ENCODE assay signal across 8 cellular contexts in genomic region chr16:3611145-3611977, GRCh38. TPM values are rescaled to one million over a fixed set of nuclear protein-coding genes. Genes with fewer than 3 reads are reported as not detected.
DNase-seq lines count a peak whose midpoint lies in the region; ATAC-seq and TF ChIP-seq lines count a peak whose summit lies in the region.

A gene with protein sequence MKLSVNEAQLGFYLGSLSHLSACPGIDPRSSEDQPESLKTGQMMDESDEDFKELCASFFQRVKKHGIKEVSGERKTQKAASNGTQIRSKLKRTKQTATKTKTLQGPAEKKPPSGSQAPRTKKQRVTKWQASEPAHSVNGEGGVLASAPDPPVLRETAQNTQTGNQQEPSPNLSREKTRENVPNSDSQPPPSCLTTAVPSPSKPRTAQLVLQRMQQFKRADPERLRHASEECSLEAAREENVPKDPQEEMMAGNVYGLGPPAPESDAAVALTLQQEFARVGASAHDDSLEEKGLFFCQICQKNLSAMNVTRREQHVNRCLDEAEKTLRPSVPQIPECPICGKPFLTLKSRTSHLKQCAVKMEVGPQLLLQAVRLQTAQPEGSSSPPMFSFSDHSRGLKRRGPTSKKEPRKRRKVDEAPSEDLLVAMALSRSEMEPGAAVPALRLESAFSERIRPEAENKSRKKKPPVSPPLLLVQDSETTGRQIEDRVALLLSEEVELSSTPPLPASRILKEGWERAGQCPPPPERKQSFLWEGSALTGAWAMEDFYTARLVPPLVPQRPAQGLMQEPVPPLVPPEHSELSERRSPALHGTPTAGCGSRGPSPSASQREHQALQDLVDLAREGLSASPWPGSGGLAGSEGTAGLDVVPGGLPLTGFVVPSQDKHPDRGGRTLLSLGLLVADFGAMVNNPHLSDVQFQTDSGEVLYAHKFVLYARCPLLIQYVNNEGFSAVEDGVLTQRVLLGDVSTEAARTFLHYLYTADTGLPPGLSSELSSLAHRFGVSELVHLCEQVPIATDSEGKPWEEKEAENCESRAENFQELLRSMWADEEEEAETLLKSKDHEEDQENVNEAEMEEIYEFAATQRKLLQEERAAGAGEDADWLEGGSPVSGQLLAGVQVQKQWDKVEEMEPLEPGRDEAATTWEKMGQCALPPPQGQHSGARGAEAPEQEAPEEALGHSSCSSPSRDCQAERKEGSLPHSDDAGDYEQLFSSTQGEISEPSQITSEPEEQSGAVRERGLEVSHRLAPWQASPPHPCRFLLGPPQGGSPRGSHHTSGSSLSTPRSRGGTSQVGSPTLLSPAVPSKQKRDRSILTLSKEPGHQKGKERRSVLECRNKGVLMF (N-terminal part only) (minus strand): TSS chr16:3611606. CDS start chr16:3608964, 2,642 bp downstream.

- in situ Hi-C loops in KBM-7 (cut with MboI; ENCODE audit: low pct_unique_long_range_greater_than_20kb, low sequenced_read_pairs): no loop called here

- peak within 1 kb of the TSS; percentile 19; the same call in 1 of the 2 replicates for H3K27ac ChIP-seq in PC-9
- peak within 1 kb of the TSS; percentile 86 to 91 for H3K27ac ChIP-seq in esophagus (ENCODE audit: low read depth in 2 of 2, low read length in 1 of 2)

- H3K4me3 ChIP-seq in PC-9 (peak within 1 kb of the TSS; percentile 95), esophagus (ENCODE audit: low read depth in 1 of 2, low read length in 2 of 2) (peak within 1 kb of the TSS; percentile 81 to 92), mucosa of stomach (ENCODE audit: low read length) (peak within 1 kb of the TSS; percentile 99)

- H2AFZ ChIP-seq in PC-9: peak within 1 kb of the TSS; percentile 99

- H3K79me2 ChIP-seq in PC-9 (ENCODE audit: low read depth): peaks cover 52% of the 10 kb centered on the region

- DNase-seq in DMS153 treated with DMSO at 0.1 percent for 48 hours (lab: John Stamatoyannopoulos, UW; ENCODE audit: unreplicated experiment) (peak; percentile 88), KBM-7 (peak; percentile 92), PC-9 (peak; percentile 68 to 96), activated T-cell treated with anti-CD3 and anti-CD28 coated beads for 48 hours (ENCODE audit: low read depth) (peak; percentile 94)
- DNase-seq in stimulated activated CD8-positive, alpha-beta memory T cell treated with anti-CD3 and anti-CD28 coated beads, Interleukin-4, amount 100 ng/mL, for 4 hours (ENCODE audit: low read depth in 2 of 2, low spot score in 1 of 2): peak; percentile 68 to 80

- H3K4me1 ChIP-seq in PC-9 (replicated peaks; ENCODE audit: insufficient read depth) (peaks cover 13% of the 10 kb centered on the region), esophagus (ENCODE audit: control insufficient read depth in 2 of 2, insufficient read depth in 2 of 2, low read length in 1 of 2) (no peaks in the 10 kb centered on the region), mucosa of stomach (ENCODE audit: control insufficient read depth, insufficient read depth, low read length) (peaks cover 18% of the 10 kb centered on the region)

- peak within 1 kb of the TSS; percentile 87 for H3K4me2 ChIP-seq in PC-9

- intact Hi-C loops in PC-9 (cut with micrococcal nuclease; ENCODE audit: unreplicated experiment): loop anchor here (2.0 kb wide), 1 partner anchor 35 kb away; no protein-coding TSS in a partner anchor

- CTCF ChIA-PET in PC-9 (lab: Charles Lee): interaction anchor here (0.6 to 1.2 kb wide), 3 partner anchors 31 to 566 kb away, joined by 3 to 4 read pairs (median 4); no protein-coding TSS in a partner anchor

- POLR2A ChIA-PET in PC-9 (lab: Charles Lee; ENCODE audit: unreplicated experiment): interaction anchor here (0.6 kb wide), 1 partner anchor 31 kb away, joined by 4 read pairs; no protein-coding TSS in a partner anchor

- H3K9me3 ChIP-seq in PC-9 (ENCODE audit: insufficient read depth, low read depth) (no peaks in the 10 kb centered on the region), esophagus (ENCODE audit: control insufficient read depth in 2 of 2, insufficient read depth in 1 of 2, low read depth in 1 of 2, low read length in 1 of 2) (no peaks in the 10 kb centered on the region), mucosa of stomach (ENCODE audit: control insufficient read depth, low read length) (no peaks in the 10 kb centered on the region)

- peak within 1 kb of the TSS; percentile 88 for H3K9ac ChIP-seq in mucosa of stomach (ENCODE audit: low read length)

- BruUV-seq in PC-9 (replicated peaks; lab: Mats Ljungman, UMichigan): no TSS peak

- no peak for TF ChIP-seq CTCF in PC-9 (conservative IDR thresholded peaks at IDR 0.05)

- no peaks in the 10 kb centered on the region for H4K20me1 ChIP-seq in PC-9 (ENCODE audit: insufficient read depth)

- WGBS in esophagus, 2 donors: 0% methylated on average over 73 to 86 of the region's 86 CpGs

- ATAC-seq in GM21723 (IDR thresholded peaks at IDR 0.05; ENCODE audit: unreplicated experiment): peak; percentile 72

- 0 out of 2 replicates have a peak, but pooled peaks cover 3% of the 10 kb centered on the region for H3K36me3 ChIP-seq in PC-9 (ENCODE audit: low read depth)
- H3K36me3 ChIP-seq in esophagus (ENCODE audit: control insufficient read depth in 2 of 2, insufficient read depth in 2 of 2, low read length in 1 of 2): peaks cover 2% of the 10 kb centered on the region in 2 donors
- H3K36me3 ChIP-seq in mucosa of stomach (ENCODE audit: control insufficient read depth, insufficient read depth, low read length): no peaks in the 10 kb centered on the region

- H3K27me3 ChIP-seq in PC-9 (ENCODE audit: insufficient read depth, low read depth) (no peaks in the 10 kb centered on the region), esophagus (ENCODE audit: control insufficient read depth in 1 of 2, insufficient read depth in 2 of 2, low read length in 2 of 2) (no peaks in the 10 kb centered on the region), mucosa of stomach (ENCODE audit: control insufficient read depth, insufficient read depth, low read length) (no peaks in the 10 kb centered on the region)

- H3F3A ChIP-seq in PC-9 (ENCODE audit: insufficient read depth, low read depth): peaks cover 4% of the 10 kb centered on the region; the same call in 1 of the 2 replicates

- H3K9me2 ChIP-seq in PC-9 (ENCODE audit: insufficient read depth): no peaks in the 10 kb centered on the region

RNA-seq across cellular contexts. Expression of the gene that starts here (rescaled TPM):
- total RNA-seq in PC-9 (2021): 11.5 and 13.8 TPM in 2 replicates
- 1 to 10 TPM; 1.6 to 3.5 TPM for polyA plus RNA-seq in esophagus

Comparison
In these comparisons a context has a peak if more than half of its experiments do, and no peak if none do; other contexts are left out.
1. Peak in every context shown above with its lines: DNase-seq, ATAC-seq, H3K4me3 ChIP-seq and H3K27ac ChIP-seq.